20 cellular contexts compared by ENCODE assay signal in genomic region chr4:6605114-6605513, GRCh38. TPM values are rescaled to one million over a fixed set of nuclear protein-coding genes. Genes with fewer than 3 reads are reported as not detected.
A peak's percentile ranks its signal among the peaks of the same experiment; 100 is the strongest.
DNase-seq lines count a peak whose midpoint lies in the region; ATAC-seq, FAIRE-seq and TF ChIP-seq lines count a peak whose summit lies in the region.
"Had no signal": no experiment of that assay in that cellular context is flagged by ENCODE, and none has a peak within 500 bp of the region (broad histone marks: within the 10 kb centered on the region; RNA-seq: fewer than 3 reads in every experiment).

No MANE protein-coding gene starts in this region.

- H2AFZ ChIP-seq in HepG2 (ENCODE audit: low read length) (no peak overlapping the region), MM.1S (ENCODE audit: low read length) (no peak overlapping the region), smooth muscle cell (ENCODE audit: low read depth) (no peak overlapping the region)
- H2AFZ ChIP-seq: GM23248 had no signal

- H3K4me1 Mint-ChIP-seq in activated T-helper 17 cell treated with anti-CD3 and anti-CD28 coated beads, Interleukin-2, amount 50 U/mL, for 72 hours = no peaks in the 10 kb centered on the region

- TF ChIP-seq RAD21 in HepG2 (CRISPR knock-in tag; IDR thresholded peaks at IDR 0.05) = no peak

- TF ChIP-seq POLR2A in HepG2 (IDR thresholded peaks at IDR 0.05; ENCODE audit: insufficient read depth in 1 of 2, low read depth in 2 of 2, low read length in 2 of 2) (no peak), right lobe of liver (IDR thresholded peaks at IDR 0.05) (no peak)

- ATAC-seq in HepG2 (no peak), right lobe of liver (no peak), foreskin keratinocyte (no peak)
- no peak for ATAC-seq in activated T-helper 17 cell treated with anti-CD3 and anti-CD28 coated beads, Interleukin-2, amount 50 U/mL, for 72 hours (replicated peaks)
- ATAC-seq: CD8-positive, alpha-beta T cell had no signal

- H3K4me2 ChIP-seq in HepG2 (ENCODE audit: low read depth, low read length) = no peak overlapping the region
- no peak overlapping the region for H3K4me2 ChIP-seq in MM.1S (ENCODE audit: low read depth, low read length)
- no peak overlapping the region for H3K4me2 ChIP-seq in smooth muscle cell

- no peaks in the 10 kb centered on the region for H3K9me2 ChIP-seq in MM.1S (replicated peaks; ENCODE audit: insufficient read depth, low read length)

- CTCF ChIA-PET in HepG2 (lab: Yijun Ruan, JAX; ENCODE audit: low intra/inter-chr PET ratio, low total read pairs) = no interaction called here

- peaks cover 89% of the 10 kb centered on the region for H3K36me3 Mint-ChIP-seq in activated T-helper 17 cell treated with anti-CD3 and anti-CD28 coated beads, Interleukin-2, amount 50 U/mL, for 72 hours (ENCODE audit: low read depth)

- intact Hi-C loops in HepG2 (cut with micrococcal nuclease; ENCODE audit: unreplicated experiment) (no loop called here), right lobe of liver (cut with DNase I) (no loop called here)

- H3K36me3 ChIP-seq in HepG2 (replicated peaks in 1 of 2; ENCODE audit: control insufficient read depth in 1 of 2, insufficient read depth in 2 of 2, low read length in 2 of 2) (peaks cover 0 to 11% of the 10 kb centered on the region in 2 experiments; a peak in 1 of 5 replicates), right lobe of liver (peaks cover 0 to 15% (median 3%) of the 10 kb centered on the region in 4 donors), MM.1S (replicated peaks; ENCODE audit: insufficient read depth, low read length) (no peaks in the 10 kb centered on the region), smooth muscle cell (ENCODE audit: low read depth) (peaks cover 4% of the 10 kb centered on the region)

- H3K27ac ChIP-seq in HepG2 (ENCODE audit: extremely low read length, insufficient read depth, low read length) (no peak overlapping the region), right lobe of liver (no peak overlapping the region), coronary artery (no peak overlapping the region), MM.1S (ENCODE audit: low read length) (no peak overlapping the region), foreskin keratinocyte (no peak overlapping the region), smooth muscle cell (ENCODE audit: low read depth) (no peak overlapping the region)
- H3K27ac ChIP-seq: C4-2B, GM23248 had no signal

- H3K27me3 Mint-ChIP-seq in activated T-helper 17 cell treated with anti-CD3 and anti-CD28 coated beads, Interleukin-2, amount 50 U/mL, for 72 hours = no peaks in the 10 kb centered on the region
- H3K27me3 Mint-ChIP-seq: CD4-positive, CD25-positive, alpha-beta regulatory T cell had no signal

- in situ Hi-C loops in HepG2 (cut with HindIII; ENCODE audit: extremely low pct_ligation_motif_present, low pct_unique_long_range_greater_than_20kb) = no loop called here

- H3K4me3 ChIP-seq in HepG2 (replicated peaks in 1 of 3; ENCODE audit: insufficient read depth in 1 of 3, low read depth in 2 of 3, low read length in 3 of 3) (no peak overlapping the region), right lobe of liver (no peak overlapping the region), coronary artery (peak overlapping the region; percentile 28), MM.1S (ENCODE audit: low read length) (no peak overlapping the region), smooth muscle cell (no peak overlapping the region)
- H3K4me3 ChIP-seq: GM23248 had no signal

- H3K4me1 ChIP-seq in HepG2 (ENCODE audit: insufficient read depth, low read length) = peaks cover 20% of the 10 kb centered on the region
- H3K4me1 ChIP-seq in right lobe of liver = no peaks in the 10 kb centered on the region
- no peaks in the 10 kb centered on the region for H3K4me1 ChIP-seq in MM.1S (ENCODE audit: low read length)
- no peaks in the 10 kb centered on the region for H3K4me1 ChIP-seq in foreskin keratinocyte
- no peaks in the 10 kb centered on the region for H3K4me1 ChIP-seq in smooth muscle cell (ENCODE audit: low read depth)
- H3K4me1 ChIP-seq: Caco-2 had no signal

- H3K9ac ChIP-seq in HepG2 (ENCODE audit: insufficient read depth, low read depth, low read length) (no peak overlapping the region), MM.1S (ENCODE audit: low read length) (no peak overlapping the region), smooth muscle cell (ENCODE audit: low read depth) (no peak overlapping the region)
- H3K9ac ChIP-seq: GM23248 had no signal

- WGBS in HepG2 (ENCODE audit: low lambda C conversion rate) = no CpG with 5 or more reads among the region's 8 CpGs
- WGBS in right lobe of liver (ENCODE audit: insufficient coverage, low coverage, low lambda C conversion rate, missing lambda C conversion rate) = no CpG with 5 or more reads among the region's 8 CpGs
- WGBS in smooth muscle cell (ENCODE audit: low lambda C conversion rate) = 98% methylated on average over 8 of the region's 8 CpGs

- H3K4me3 Mint-ChIP-seq in activated T-helper 17 cell treated with anti-CD3 and anti-CD28 coated beads, Interleukin-2, amount 50 U/mL, for 72 hours = no peak overlapping the region
- H3K4me3 Mint-ChIP-seq: CD4-positive, CD25-positive, alpha-beta regulatory T cell; CD8-positive, alpha-beta T cell had no signal

- H3K79me2 ChIP-seq in HepG2 (ENCODE audit: insufficient read depth, low read length) (no peaks in the 10 kb centered on the region), MM.1S (ENCODE audit: low read length) (no peaks in the 10 kb centered on the region), smooth muscle cell (ENCODE audit: low read depth) (no peaks in the 10 kb centered on the region)

- H4K20me1 ChIP-seq in HepG2 (ENCODE audit: insufficient read depth, low read length) (no peaks in the 10 kb centered on the region), MM.1S (ENCODE audit: insufficient read depth, low read length) (no peaks in the 10 kb centered on the region), smooth muscle cell (ENCODE audit: low read depth) (no peaks in the 10 kb centered on the region)

- no TSS peak for BruUV-seq in HepG2 (replicated peaks; lab: Mats Ljungman, UMichigan)

- no peak for TF ChIP-seq EP300 in HepG2 (IDR thresholded peaks at IDR 0.05; ENCODE audit: low read depth in 2 of 2, low read length in 2 of 2)
- TF ChIP-seq EP300 in HepG2 (CRISPR knock-in tag; IDR thresholded peaks at IDR 0.05; ENCODE audit: borderline replicate concordance) = no peak

- H3K27ac Mint-ChIP-seq in activated T-helper 17 cell treated with anti-CD3 and anti-CD28 coated beads, Interleukin-2, amount 50 U/mL, for 72 hours = peak overlapping the region; percentile 31

- H3K9me3 ChIP-seq in HepG2 (ENCODE audit: low read length) = peaks cover 4% of the 10 kb centered on the region; the same call in 1 of the 2 replicates
- H3K9me3 ChIP-seq in right lobe of liver = no peaks in the 10 kb centered on the region
- no peaks in the 10 kb centered on the region for H3K9me3 ChIP-seq in MM.1S (replicated peaks; ENCODE audit: insufficient read depth, low read length)
- H3K9me3 ChIP-seq in smooth muscle cell (replicated peaks; ENCODE audit: low read depth) = peaks cover 3% of the 10 kb centered on the region

- TF ChIP-seq CTCF in HepG2 (CRISPR knock-in tag; IDR thresholded peaks at IDR 0.05) (no peak), right lobe of liver (IDR thresholded peaks at IDR 0.05) (no peak), coronary artery (IDR thresholded peaks at IDR 0.05) (no peak), MM.1S (IDR thresholded peaks at IDR 0.05; ENCODE audit: low read length) (no peak), foreskin keratinocyte (conservative IDR thresholded peaks at IDR 0.05) (no peak), smooth muscle cell (IDR thresholded peaks at IDR 0.05; ENCODE audit: borderline replicate concordance, insufficient read depth, poor library complexity, severe bottlenecking) (no peak)

- FAIRE-seq in HepG2 (lab: Jason Lieb, UNC) = no peak
- FAIRE-seq: G401.6, GM19239, H1 had no signal

- DNase-seq in HepG2 (ENCODE audit: low spot score) = no peak
- DNase-seq in right lobe of liver = no peak
- DNase-seq in coronary artery (ENCODE audit: low spot score) = no peak
- no peak for DNase-seq in MM.1S
- no peak for DNase-seq in foreskin keratinocyte
- DNase-seq in smooth muscle cell (lab: John Stamatoyannopoulos, UW; ENCODE audit: unreplicated experiment) = no peak
- DNase-seq: 8988T; Caco-2; CD4-positive, CD25-positive, alpha-beta regulatory T cell; CD8-positive, alpha-beta T cell; DMS153; DND-41; GM23248; H7; HCEC 1CT had no signal

- H3K27me3 ChIP-seq in HepG2 (ENCODE audit: control insufficient read depth in 1 of 2, insufficient read depth in 2 of 2, low read length in 2 of 2) (no peaks in the 10 kb centered on the region), right lobe of liver (no peaks in the 10 kb centered on the region), MM.1S (replicated peaks; ENCODE audit: insufficient read depth, low read length) (no peaks in the 10 kb centered on the region), foreskin keratinocyte (no peaks in the 10 kb centered on the region), smooth muscle cell (ENCODE audit: low read depth) (no peaks in the 10 kb centered on the region)

- H3F3A ChIP-seq in MM.1S (ENCODE audit: insufficient read depth, low read length) = no peaks in the 10 kb centered on the region
- H3F3A ChIP-seq in smooth muscle cell (ENCODE audit: low read depth) = no peaks in the 10 kb centered on the region

- H3K9me3 Mint-ChIP-seq in activated T-helper 17 cell treated with anti-CD3 and anti-CD28 coated beads, Interleukin-2, amount 50 U/mL, for 72 hours = no peaks in the 10 kb centered on the region

- POLR2A ChIA-PET in HepG2 (lab: Yijun Ruan, JAX) = no interaction called here

RNA-seq across cellular contexts. Expression of gene MAN2B2, which starts 30.1 kb away (rescaled TPM):
- total RNA-seq in HepG2 (2016; rRNA removed; fragmentation: Illumina TruSeq; extraction: Trizol) = 2.8 and 5.4 TPM in 2 replicates
- total RNA-seq in HepG2 (2016; cell fraction: cytosol; rRNA removed; fragmentation: Illumina TruSeq; extraction: Trizol; ENCODE audit: low read depth) = 0.62 and 0.71 TPM in 2 replicates
- total RNA-seq in HepG2 (2016; cell fraction: insoluble cytoplasmic fraction; rRNA removed; fragmentation: Illumina TruSeq; extraction: Trizol) = 2.0 and 5.4 TPM in 2 replicates
- total RNA-seq in HepG2 (2016; cell fraction: membrane; rRNA removed; fragmentation: Illumina TruSeq; extraction: Trizol) = 1.1 and 1.2 TPM in 2 replicates
- 6.3 and 8.0 TPM in 2 replicates for total RNA-seq in HepG2 (2016; cell fraction: nucleus; rRNA removed; fragmentation: Illumina TruSeq; extraction: Trizol)
- polyA plus RNA-seq in HepG2 (2011; rRNA removed) = 4.8 and 6.4 TPM in 2 replicates
- polyA plus RNA-seq in HepG2 (2011; cell fraction: cytosol; rRNA removed) = 4.7 and 6.1 TPM in 2 replicates
- polyA plus RNA-seq in HepG2 (2011; cell fraction: nucleus; rRNA removed) = 14.1 and 16.0 TPM in 2 replicates
- polyA plus RNA-seq in HepG2 (2012) = 4.4 and 4.5 TPM in 2 replicates
- 0.44 TPM in 2 replicates for polyA plus RNA-seq in HepG2 (2016; cell fraction: cytosol; fragmentation: Illumina TruSeq; extraction: Trizol; ENCODE audit: low read depth)
- polyA plus RNA-seq in HepG2 (2016; cell fraction: insoluble cytoplasmic fraction; fragmentation: Illumina TruSeq; extraction: Trizol; ENCODE audit: low read depth) = 2.4 and 3.0 TPM in 2 replicates
- polyA plus RNA-seq in HepG2 (2016; cell fraction: membrane; fragmentation: Illumina TruSeq; extraction: Trizol; ENCODE audit: low read depth) = 0.70 and 0.92 TPM in 2 replicates
- polyA plus RNA-seq in HepG2 (2016; cell fraction: nucleus; fragmentation: Illumina TruSeq; extraction: Trizol; ENCODE audit: insufficient read depth, low read depth) = 14.4 and 14.5 TPM in 2 replicates
- polyA minus RNA-seq in HepG2 (2011; rRNA and poly(A)+ RNA removed; ENCODE audit: low replicate concordance) = 9.0 and 18.8 TPM in 2 replicates
- polyA minus RNA-seq in HepG2 (2011; cell fraction: cytosol; rRNA and poly(A)+ RNA removed) = 7.6 and 8.0 TPM in 2 replicates
- 5.0 and 6.2 TPM in 2 replicates for polyA minus RNA-seq in HepG2 (2011; cell fraction: nucleus; rRNA and poly(A)+ RNA removed)
- 10 to 100 TPM; 22.3 to 34.1 (median 27.5) TPM for total RNA-seq in right lobe of liver
- 10 to 100 TPM; 19.5 to 20.3 TPM for total RNA-seq in activated T-helper 17 cell treated with anti-CD3 and anti-CD28 coated beads, Interleukin-2, amount 50 U/mL, for 72 hours
- 12.1 and 12.8 TPM in 2 replicates for total RNA-seq in foreskin keratinocyte
- polyA plus RNA-seq in foreskin keratinocyte = 6.4 and 7.1 TPM in 2 replicates
- 15.5 and 18.3 TPM in 2 replicates for total RNA-seq in smooth muscle cell
- polyA plus RNA-seq in smooth muscle cell = 14.5 and 19.6 TPM in 2 replicates

RNA-seq across cellular contexts. Expression of gene MRFAP1, which starts 35.4 kb away (rescaled TPM):
- total RNA-seq in HepG2 (2016; rRNA removed; fragmentation: Illumina TruSeq; extraction: Trizol) = 158 and 254 TPM in 2 replicates
- total RNA-seq in HepG2 (2016; cell fraction: cytosol; rRNA removed; fragmentation: Illumina TruSeq; extraction: Trizol; ENCODE audit: low read depth) = 31.0 and 37.7 TPM in 2 replicates
- total RNA-seq in HepG2 (2016; cell fraction: insoluble cytoplasmic fraction; rRNA removed; fragmentation: Illumina TruSeq; extraction: Trizol) = 174 and 249 TPM in 2 replicates
- 87.0 and 105 TPM in 2 replicates for total RNA-seq in HepG2 (2016; cell fraction: membrane; rRNA removed; fragmentation: Illumina TruSeq; extraction: Trizol)
- 67.5 and 68.6 TPM in 2 replicates for total RNA-seq in HepG2 (2016; cell fraction: nucleus; rRNA removed; fragmentation: Illumina TruSeq; extraction: Trizol)
- polyA plus RNA-seq in HepG2 (2011; rRNA removed) = 103 and 112 TPM in 2 replicates
- polyA plus RNA-seq in HepG2 (2011; cell fraction: cytosol; rRNA removed) = 110 and 141 TPM in 2 replicates
- polyA plus RNA-seq in HepG2 (2011; cell fraction: nucleus; rRNA removed) = 54.5 and 54.7 TPM in 2 replicates
- 198 and 236 TPM in 2 replicates for polyA plus RNA-seq in HepG2 (2012)
- 55.7 and 56.7 TPM in 2 replicates for polyA plus RNA-seq in HepG2 (2016; cell fraction: cytosol; fragmentation: Illumina TruSeq; extraction: Trizol; ENCODE audit: low read depth)
- 509 and 563 TPM in 2 replicates for polyA plus RNA-seq in HepG2 (2016; cell fraction: insoluble cytoplasmic fraction; fragmentation: Illumina TruSeq; extraction: Trizol; ENCODE audit: low read depth)
- polyA plus RNA-seq in HepG2 (2016; cell fraction: membrane; fragmentation: Illumina TruSeq; extraction: Trizol; ENCODE audit: low read depth) = 117 and 129 TPM in 2 replicates
- 205 and 206 TPM in 2 replicates for polyA plus RNA-seq in HepG2 (2016; cell fraction: nucleus; fragmentation: Illumina TruSeq; extraction: Trizol; ENCODE audit: insufficient read depth, low read depth)
- polyA minus RNA-seq in HepG2 (2011; rRNA and poly(A)+ RNA removed; ENCODE audit: low replicate concordance) = 19.4 and 22.0 TPM in 2 replicates
- polyA minus RNA-seq in HepG2 (2011; cell fraction: cytosol; rRNA and poly(A)+ RNA removed) = 29.9 and 30.5 TPM in 2 replicates
- 21.4 and 24.6 TPM in 2 replicates for polyA minus RNA-seq in HepG2 (2011; cell fraction: nucleus; rRNA and poly(A)+ RNA removed)
- 100 to 1,000 TPM; 103 to 166 (median 129) TPM for total RNA-seq in right lobe of liver
- 10 to 100 TPM; 86.7 to 96.7 TPM for total RNA-seq in activated T-helper 17 cell treated with anti-CD3 and anti-CD28 coated beads, Interleukin-2, amount 50 U/mL, for 72 hours
- total RNA-seq in foreskin keratinocyte = 185 and 228 TPM in 2 replicates
- 305 and 336 TPM in 2 replicates for polyA plus RNA-seq in foreskin keratinocyte
- 165 TPM in 2 replicates for total RNA-seq in smooth muscle cell
- 206 and 231 TPM in 2 replicates for polyA plus RNA-seq in smooth muscle cell
